In the genomic region with DNA sequence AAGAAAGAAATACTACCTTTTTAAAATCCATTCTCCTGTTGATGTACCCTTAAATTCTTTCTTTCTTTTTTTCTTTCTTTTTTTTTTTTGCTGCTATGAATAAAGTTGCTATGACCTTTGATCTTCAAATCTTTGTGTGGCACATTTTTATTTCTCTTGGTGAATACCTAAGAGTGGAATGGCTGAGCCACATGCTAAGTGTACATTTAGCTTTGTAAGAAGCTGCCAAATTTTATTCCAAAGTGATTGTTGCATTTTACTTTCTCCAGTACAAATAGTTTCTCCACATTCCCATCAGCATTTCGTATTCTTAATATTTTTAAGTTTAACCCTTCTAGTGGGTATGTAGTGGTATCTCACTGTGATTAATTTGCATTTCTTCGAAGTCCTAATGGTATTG, we compare ENCODE assay signal across 19 cellular contexts.
"Had no signal": no experiment of that assay in that cellular context is flagged by ENCODE, and none has a peak within 500 bp of the region (broad histone marks: within the 10 kb centered on the region; RNA-seq: fewer than 3 reads in every experiment).

No MANE protein-coding gene starts in this region.

- H2AFZ ChIP-seq: parathyroid adenoma had no signal

- H3K4me1 Mint-ChIP-seq: naive thymus-derived CD4-positive, alpha-beta T cell had no signal

- H3K9ac ChIP-seq: parathyroid adenoma had no signal

- DNase-seq: activated CD4-positive, alpha-beta T cell treated with anti-CD3 and anti-CD28 coated beads, Interleukin-2, amount 50 U/mL, for 4 hours; activated effector memory CD4-positive, alpha-beta T cell treated with anti-CD3 and anti-CD28 coated beads, Interleukin-2, amount 50 U/mL, for 16 hours; activated T-cell treated with anti-CD3 and anti-CD28 coated beads, Interleukin-2, amount 50 U/mL, for 72 hours; body of pancreas; caudate nucleus; colonic mucosa; endodermal cell; left cardiac atrium; mesendoderm; naive thymus-derived CD4-positive, alpha-beta T cell; sigmoid colon; spleen; stimulated activated CD8-positive, alpha-beta memory T cell treated with anti-CD3 and anti-CD28 coated beads, Interleukin-4, amount 100 ng/mL, for 48 hours; stimulated activated naive CD4-positive, alpha-beta T cell treated with Interleukin-2 at 50 U/mL for 16 hours; thyroid gland; WERI-Rb-1 had no signal

- H3K9me3 ChIP-seq: body of pancreas, colonic mucosa, sigmoid colon, spleen, thyroid gland had no signal

- H3K4me3 Mint-ChIP-seq: activated T-cell treated with anti-CD3 and anti-CD28 coated beads, Interleukin-2, amount 50 U/mL, for 72 hours; endodermal cell; naive thymus-derived CD4-positive, alpha-beta T cell; T-helper 1 cell treated with Interleukin-12 subunit alpha and Interleukin-12 subunit beta and Interleukin-4 antibody, amounts not matched to agents 30 μg/mL and 1 μg/mL, for 36 hours had no signal

- H3K27me3 ChIP-seq: body of pancreas, colonic mucosa, sigmoid colon, spleen, thyroid gland had no signal

- H3K9me3 Mint-ChIP-seq: T-helper 1 cell treated with Interleukin-12 subunit alpha and Interleukin-12 subunit beta and Interleukin-4 antibody, amounts not matched to agents 30 μg/mL and 1 μg/mL, for 36 hours had no signal

- H3K27ac Mint-ChIP-seq: activated naive CD4-positive, alpha-beta T cell treated with anti-CD3 and anti-CD28 coated beads, Interleukin-2, amount 50 U/mL, for 72 hours; activated T-cell treated with anti-CD3 and anti-CD28 coated beads, Interleukin-2, amount 50 U/mL, for 72 hours; endodermal cell; naive thymus-derived CD4-positive, alpha-beta T cell; T-helper 1 cell treated with Interleukin-12 subunit alpha and Interleukin-12 subunit beta and Interleukin-4 antibody, amounts not matched to agents 30 μg/mL and 1 μg/mL, for 36 hours had no signal

- H3K27ac ChIP-seq: body of pancreas, colonic mucosa, parathyroid adenoma, sigmoid colon, spleen, thyroid gland, WERI-Rb-1 had no signal

- H3K4me3 ChIP-seq: body of pancreas, colonic mucosa, sigmoid colon, spleen, thyroid gland had no signal

- ATAC-seq: activated naive CD4-positive, alpha-beta T cell treated with anti-CD3 and anti-CD28 coated beads, Interleukin-2, amount 50 U/mL, for 72 hours; activated T-cell treated with anti-CD3 and anti-CD28 coated beads, Interleukin-2, amount 50 U/mL, for 72 hours; body of pancreas; left cardiac atrium; naive thymus-derived CD4-positive, alpha-beta T cell had no signal

- H3K4me1 ChIP-seq: body of pancreas, colonic mucosa, parathyroid adenoma, thyroid gland had no signal

- H3K36me3 ChIP-seq: colonic mucosa, sigmoid colon, spleen, thyroid gland, WERI-Rb-1 had no signal

- H3K79me2 ChIP-seq: parathyroid adenoma had no signal
